Comparison of ENCODE assay signal across 9 cellular contexts in the genomic region with DNA sequence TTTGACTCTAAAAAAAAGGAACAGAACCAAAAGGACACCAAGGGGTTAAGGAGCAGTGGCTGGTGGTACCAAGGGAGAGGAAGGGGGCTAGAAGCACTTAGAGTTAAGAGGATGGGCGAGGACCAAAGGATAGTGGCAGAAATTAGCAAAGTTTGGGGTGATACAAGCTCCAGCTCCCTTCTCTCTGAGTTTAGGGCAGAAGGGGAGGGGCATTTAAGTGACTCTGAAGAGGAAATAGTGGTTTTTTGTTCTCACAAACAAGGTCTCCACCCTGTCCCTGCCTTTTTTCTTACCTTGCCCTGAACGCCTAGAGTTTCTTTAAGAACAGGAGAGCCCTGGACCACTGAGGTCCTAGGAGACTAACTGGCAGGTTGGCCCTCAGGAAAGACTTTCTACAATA. TPM values are rescaled to one million over a fixed set of nuclear protein-coding genes. Genes with fewer than 3 reads are reported as not detected.
DNase-seq lines count a peak whose midpoint lies in the region; ATAC-seq, FAIRE-seq and TF ChIP-seq lines count a peak whose summit lies in the region.
"Had no signal": no experiment of that assay in that cellular context is flagged by ENCODE, and none has a peak within 500 bp of the region (broad histone marks: within the 10 kb centered on the region; RNA-seq: fewer than 3 reads in every experiment).

No MANE protein-coding gene starts in this region.

- no TSS peak for BruUV-seq in Panc1 (replicated peaks; lab: Mats Ljungman, UMichigan)

- TF ChIP-seq POLR2A in GM12891 (IDR thresholded peaks at IDR 0.05; ENCODE audit: low read depth, low read length): peak; percentile 30; the same call in 1 of the 2 replicates
- no peak for TF ChIP-seq POLR2A in sigmoid colon (IDR thresholded peaks at IDR 0.05)
- TF ChIP-seq POLR2A in GM18505 (IDR thresholded peaks at IDR 0.05; ENCODE audit: borderline replicate concordance, extremely low read depth, insufficient read depth, insufficient read length): no peak

- H3K27ac ChIP-seq in Panc1 (ENCODE audit: low read length) (peak overlapping the region; percentile 45; the same call in 1 of the 2 replicates), sigmoid colon (peak overlapping the region; percentile 39 to 97 (median 92))

- H3K36me3 ChIP-seq in Panc1 (ENCODE audit: control insufficient read depth, insufficient read depth, low read length) (peaks cover 21% of the 10 kb centered on the region), sigmoid colon (peaks cover 35 to 48% (median 43%) of the 10 kb centered on the region in 4 donors)

- in situ Hi-C loops in Panc1 (cut with HindIII; ENCODE audit: low pct_unique_long_range_greater_than_20kb, low sequenced_read_pairs): no loop called here

- DNase-seq in GM12891 (ENCODE audit: insufficient read length, low spot score) (no peak), Panc1 (ENCODE audit: low read depth, low spot score) (no peak), sigmoid colon (no peak), GM10266 (ENCODE audit: extremely low spot score) (no peak)
- peak; percentile 26 for DNase-seq in effector CD4-positive, alpha-beta T cell
- DNase-seq: kidney glomerular epithelial cell had no signal

- POLR2A ChIA-PET in Panc1 (lab: Charles Lee): no interaction called here

- H3K4me3 ChIP-seq in Panc1 (ENCODE audit: low read depth in 2 of 2, low read length in 2 of 2) (no peak overlapping the region), sigmoid colon (no peak overlapping the region)

- 35 to 46% methylated on average over 2 of the region's 2 CpGs for WGBS in sigmoid colon, 2 donors

- no peak for TF ChIP-seq CTCF in Panc1 (IDR thresholded peaks at IDR 0.05)
- no peak for TF ChIP-seq CTCF in sigmoid colon (IDR thresholded peaks at IDR 0.05)
- TF ChIP-seq CTCF in GM10266 (IDR thresholded peaks at IDR 0.05; ENCODE audit: control insufficient read depth, insufficient read depth, low read depth, missing control alignments): no peak

- no peak for FAIRE-seq in GM12891 (lab: Jason Lieb, UNC)

- ATAC-seq in Panc1: no peak
- ATAC-seq in GM21367 (IDR thresholded peaks at IDR 0.05; ENCODE audit: unreplicated experiment): no peak
- ATAC-seq in GM18861 (IDR thresholded peaks at IDR 0.05; ENCODE audit: unreplicated experiment): no peak
- ATAC-seq in GM18505 (IDR thresholded peaks at IDR 0.05; ENCODE audit: unreplicated experiment): no peak

- H3K27me3 ChIP-seq in Panc1 (ENCODE audit: control insufficient read depth, insufficient read depth, low read length): no peaks in the 10 kb centered on the region
- H3K27me3 ChIP-seq in sigmoid colon: no peaks in the 10 kb centered on the region

- no peak for TF ChIP-seq EP300 in sigmoid colon (IDR thresholded peaks at IDR 0.05)

- CTCF ChIA-PET in Panc1 (lab: Charles Lee): no interaction called here

- intact Hi-C loops in Panc1 (cut with micrococcal nuclease; ENCODE audit: unreplicated experiment): no loop called here
- intact Hi-C loops in sigmoid colon (cut with DNase I): no loop called here

- H3K4me1 ChIP-seq in Panc1 (ENCODE audit: control insufficient read depth, insufficient read depth, low read length) (peaks cover 21% of the 10 kb centered on the region), sigmoid colon (peaks cover 0 to 44% (median 39%) of the 10 kb centered on the region in 4 donors)

- H3K9me3 ChIP-seq in Panc1 (ENCODE audit: control insufficient read depth, insufficient read depth, low read depth, low read length): no peaks in the 10 kb centered on the region
- no peaks in the 10 kb centered on the region for H3K9me3 ChIP-seq in sigmoid colon

TF ChIP-seq in GM12891, 5 proteins besides CTCF, POLR2A, EP300 and RAD21:
- TF ChIP-seq POLR2AphosphoS5 (IDR thresholded peaks at IDR 0.05; ENCODE audit: low read depth, low read length) (no peak), PAX5 (IDR thresholded peaks at IDR 0.05; ENCODE audit: insufficient read depth, low read length, severe bottlenecking) (no peak), POU2F2 (IDR thresholded peaks at IDR 0.05; ENCODE audit: low read depth, low read length) (no peak), TAF1 (IDR thresholded peaks at IDR 0.05; ENCODE audit: low read depth, low read length) (no peak), SPI1 (IDR thresholded peaks at IDR 0.05; ENCODE audit: low read depth, low read length) (no peak)

RNA-seq across cellular contexts. Expression of a gene that starts 3.3 kb away (rescaled TPM):
- 51.2 TPM for polyA plus RNA-seq in GM12891 (2012; ENCODE audit: low read depth, missing spikeins)
- 81.2 TPM for total RNA-seq in Panc1 (2021; ENCODE audit: unreplicated experiment)
- 51.3 TPM for polyA plus RNA-seq in Panc1 (2012; ENCODE audit: insufficient read length)
- 10 to 100 TPM; 37.8 to 53.6 (median 47.1) TPM for total RNA-seq in sigmoid colon
- polyA plus RNA-seq in sigmoid colon: 10 to 100 TPM; 35.4 to 82.8 (median 52.7) TPM

RNA-seq across cellular contexts. Expression of a gene that starts 4.0 kb away (rescaled TPM):
- polyA plus RNA-seq in GM12891 (2012; ENCODE audit: low read depth, missing spikeins): 4.5 TPM
- total RNA-seq in Panc1 (2021; ENCODE audit: unreplicated experiment) (5.0 TPM), sigmoid colon (1 to 10 TPM; 2.1 to 5.0 (median 4.1) TPM)
- polyA plus RNA-seq in Panc1 (2012; ENCODE audit: insufficient read length): 6.1 TPM
- polyA plus RNA-seq in sigmoid colon: 1 to 10 TPM in 1 of 3 donors, under 1 TPM in 2; 0.60 to 2.9 (median 0.69) TPM

RNA-seq across cellular contexts. Expression of a gene that starts 8.6 kb away (rescaled TPM):
- 1.2 TPM for polyA plus RNA-seq in GM12891 (2012; ENCODE audit: low read depth, missing spikeins)
- 2.7 TPM for total RNA-seq in Panc1 (2021; ENCODE audit: unreplicated experiment)
- 6.3 TPM for polyA plus RNA-seq in Panc1 (2012; ENCODE audit: insufficient read length)
- total RNA-seq in sigmoid colon: 1 to 10 TPM; 4.1 to 7.8 (median 7.0) TPM
- 1 to 10 TPM in 2 of 3 donors, under 1 TPM in 1; 0.46 to 2.3 (median 1.2) TPM for polyA plus RNA-seq in sigmoid colon

RNA-seq across cellular contexts. Expression of a gene that starts 14.4 kb away (rescaled TPM):
- 3.6 TPM for polyA plus RNA-seq in GM12891 (2012; ENCODE audit: low read depth, missing spikeins)
- total RNA-seq in Panc1 (2021; ENCODE audit: unreplicated experiment): 8.1 TPM
- polyA plus RNA-seq in Panc1 (2012; ENCODE audit: insufficient read length): 2.2 TPM
- 10 to 100 TPM; 20.6 to 27.0 (median 25.3) TPM for total RNA-seq in sigmoid colon
- polyA plus RNA-seq in sigmoid colon: 1 to 10 TPM; 3.6 to 7.9 (median 4.2) TPM

RNA-seq across cellular contexts. Expression of a gene that starts 19.8 kb away (rescaled TPM):
- 0.31 TPM for polyA plus RNA-seq in GM12891 (2012; ENCODE audit: low read depth, missing spikeins)
- total RNA-seq in Panc1 (2021; ENCODE audit: unreplicated experiment): 0.46 TPM
- 0.42 TPM for polyA plus RNA-seq in Panc1 (2012; ENCODE audit: insufficient read length)
- under 1 TPM in 2 of 4 donors, not detected in 2; 0.28 to 0.36 TPM for total RNA-seq in sigmoid colon
- under 1 TPM in 1 of 3 donors, not detected in 2; 0.47 TPM for polyA plus RNA-seq in sigmoid colon
